1 cellular context compared by ENCODE assay signal in the genomic region with DNA sequence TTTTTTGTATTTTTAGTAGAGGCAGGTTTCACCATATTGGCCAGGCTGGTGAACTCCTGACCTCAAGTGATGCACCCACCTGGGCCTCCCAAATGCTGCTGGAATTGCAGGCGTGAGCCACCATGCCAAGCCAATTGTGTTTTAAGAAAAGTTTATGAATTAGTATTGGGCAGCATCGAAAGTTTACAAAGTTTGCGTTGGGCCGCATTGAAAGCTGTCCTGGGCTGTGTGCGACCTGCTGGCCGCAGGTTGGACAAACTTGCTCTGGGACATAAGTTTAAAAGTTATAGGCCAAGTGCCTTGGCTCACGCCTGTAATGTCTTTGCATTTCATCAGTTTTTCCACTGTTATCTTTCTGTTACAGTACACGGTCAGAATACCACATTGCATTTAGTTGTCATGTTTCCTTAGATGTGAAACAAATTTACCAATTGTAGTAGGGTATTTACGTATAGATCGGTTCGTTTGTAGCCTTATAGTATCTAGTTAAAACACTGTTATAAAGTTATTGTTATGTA.
A peak's percentile ranks its signal among the peaks of the same experiment; 100 is the strongest.
TF ChIP-seq lines count a peak whose summit lies in the region.

No MANE protein-coding gene starts in this region.

TF ChIP-seq in K562, 482 proteins besides CTCF, POLR2A, EP300 and RAD21 (continued from another document):
- TF ChIP-seq TCF3 (CRISPR knock-in tag; IDR thresholded peaks at IDR 0.05) (peak; percentile 90), IFI16 (CRISPR knock-in tag; IDR thresholded peaks at IDR 0.05) (peak; percentile 75; the same call in 1 of the 2 replicates), ZFPM2 (CRISPR knock-in tag; IDR thresholded peaks at IDR 0.05) (no peak), RNF2 (IDR thresholded peaks at IDR 0.05) (peak; percentile 65; the same call in 1 of the 2 replicates), TRIM28 (IDR thresholded peaks at IDR 0.05) (no peak), RUNX1 (IDR thresholded peaks at IDR 0.05; ENCODE audit: low read depth) (no peak), HDAC1 (IDR thresholded peaks at IDR 0.05) (no peak), ZC3H11A (IDR thresholded peaks at IDR 0.05; ENCODE audit: low read depth, low read length) (no peak), MCM2 (IDR thresholded peaks at IDR 0.05; ENCODE audit: low read depth) (no peak), MIER1 (IDR thresholded peaks at IDR 0.05; ENCODE audit: low read depth) (no peak), ZNF589 (CRISPR knock-in tag; IDR thresholded peaks at IDR 0.05; ENCODE audit: low read depth) (peak; percentile 85; the same call in 1 of the 2 replicates), CC2D1A (IDR thresholded peaks at IDR 0.05) (no peak), CEBPB (tag; IDR thresholded peaks at IDR 0.05) (no peak; the same call in 1 of the 2 replicates), EWSR1 (IDR thresholded peaks at IDR 0.05; ENCODE audit: borderline replicate concordance, low read depth, partially characterized antibody) (no peak), POLR2B (IDR thresholded peaks at IDR 0.05; ENCODE audit: low read depth, partially characterized antibody) (peak; percentile 37), ERF (CRISPR knock-in tag; IDR thresholded peaks at IDR 0.05) (no peak), NFATC3 (IDR thresholded peaks at IDR 0.05) (peak; percentile 83; the same call in 1 of the 2 replicates), ZKSCAN3 (CRISPR knock-in tag; IDR thresholded peaks at IDR 0.05) (no peak), U2AF2 (optimal IDR thresholded peaks at IDR 0.05; ENCODE audit: low read depth, low read length) (no peak), SIN3B (IDR thresholded peaks at IDR 0.05; ENCODE audit: low read depth) (no peak), KDM5B (IDR thresholded peaks at IDR 0.05; ENCODE audit: insufficient replicate concordance, low read depth, low read length) (no peak), ETS2 (tag; IDR thresholded peaks at IDR 0.05; ENCODE audit: borderline replicate concordance, poor library complexity, severe bottlenecking) (no peak), CBX8 (IDR thresholded peaks at IDR 0.05; ENCODE audit: borderline replicate concordance, extremely low read depth, low read depth, low read length, poor library complexity, severe bottlenecking) (no peak), ZNF561 (CRISPR knock-in tag; conservative IDR thresholded peaks at IDR 0.05) (0 out of 2 replicates have a peak, but pooled peaks have one; percentile 27), DIDO1 (tag; IDR thresholded peaks at IDR 0.05; ENCODE audit: low read depth) (no peak), BRD9 (IDR thresholded peaks at IDR 0.05; ENCODE audit: low read depth, partially characterized antibody) (peak; percentile 94), RBM34 (IDR thresholded peaks at IDR 0.05; ENCODE audit: borderline replicate concordance, insufficient read depth, low read length) (no peak), OTX1 (CRISPR knock-in tag; IDR thresholded peaks at IDR 0.05) (no peak), ADNP (tag; IDR thresholded peaks at IDR 0.05) (0 out of 2 replicates have a peak, but pooled peaks have one; percentile 35), DNMT1 (IDR thresholded peaks at IDR 0.05) (no peak), ZNF124 (CRISPR knock-in tag; IDR thresholded peaks at IDR 0.05) (no peak), ZNF274 (IDR thresholded peaks at IDR 0.05; ENCODE audit: borderline replicate concordance, low read depth, low read length) (no peak), POLR2AphosphoS5 (IDR thresholded peaks at IDR 0.05; ENCODE audit: control insufficient read depth, insufficient read depth, low read depth, low read length) (no peak), ILK (tag; IDR thresholded peaks at IDR 0.05; ENCODE audit: borderline replicate concordance, low read depth) (no peak), ILF3 (IDR thresholded peaks at IDR 0.05; ENCODE audit: borderline replicate concordance) (no peak), MYC (IDR thresholded peaks at IDR 0.05; ENCODE audit: low read depth, low read length) (peak; percentile 52), MYC (CRISPR knock-in tag; IDR thresholded peaks at IDR 0.05; ENCODE audit: borderline replicate concordance, low read depth) (no peak), NCOA6 (IDR thresholded peaks at IDR 0.05) (no peak), ZNF311 (CRISPR knock-in tag; IDR thresholded peaks at IDR 0.05) (peak; percentile 85), SIN3A (IDR thresholded peaks at IDR 0.05; ENCODE audit: borderline replicate concordance in 2 of 2, control insufficient read depth in 1 of 2, low read depth in 2 of 2, low read length in 2 of 2) (no peak), FUS (optimal IDR thresholded peaks at IDR 0.05; ENCODE audit: low read depth, low read length) (no peak), ZNF717 (CRISPR knock-in tag; IDR thresholded peaks at IDR 0.05) (no peak), ELF4 (CRISPR knock-in tag; IDR thresholded peaks at IDR 0.05) (no peak), SPI1 (IDR thresholded peaks at IDR 0.05; ENCODE audit: borderline replicate concordance, low read depth, low read length) (no peak), CBFA2T3 (IDR thresholded peaks at IDR 0.05) (peak; percentile 68), FOXJ2 (tag; IDR thresholded peaks at IDR 0.05) (no peak), NCOA4 (IDR thresholded peaks at IDR 0.05; ENCODE audit: partially characterized antibody) (no peak)
- TF ChIP-seq, protein P1, sequence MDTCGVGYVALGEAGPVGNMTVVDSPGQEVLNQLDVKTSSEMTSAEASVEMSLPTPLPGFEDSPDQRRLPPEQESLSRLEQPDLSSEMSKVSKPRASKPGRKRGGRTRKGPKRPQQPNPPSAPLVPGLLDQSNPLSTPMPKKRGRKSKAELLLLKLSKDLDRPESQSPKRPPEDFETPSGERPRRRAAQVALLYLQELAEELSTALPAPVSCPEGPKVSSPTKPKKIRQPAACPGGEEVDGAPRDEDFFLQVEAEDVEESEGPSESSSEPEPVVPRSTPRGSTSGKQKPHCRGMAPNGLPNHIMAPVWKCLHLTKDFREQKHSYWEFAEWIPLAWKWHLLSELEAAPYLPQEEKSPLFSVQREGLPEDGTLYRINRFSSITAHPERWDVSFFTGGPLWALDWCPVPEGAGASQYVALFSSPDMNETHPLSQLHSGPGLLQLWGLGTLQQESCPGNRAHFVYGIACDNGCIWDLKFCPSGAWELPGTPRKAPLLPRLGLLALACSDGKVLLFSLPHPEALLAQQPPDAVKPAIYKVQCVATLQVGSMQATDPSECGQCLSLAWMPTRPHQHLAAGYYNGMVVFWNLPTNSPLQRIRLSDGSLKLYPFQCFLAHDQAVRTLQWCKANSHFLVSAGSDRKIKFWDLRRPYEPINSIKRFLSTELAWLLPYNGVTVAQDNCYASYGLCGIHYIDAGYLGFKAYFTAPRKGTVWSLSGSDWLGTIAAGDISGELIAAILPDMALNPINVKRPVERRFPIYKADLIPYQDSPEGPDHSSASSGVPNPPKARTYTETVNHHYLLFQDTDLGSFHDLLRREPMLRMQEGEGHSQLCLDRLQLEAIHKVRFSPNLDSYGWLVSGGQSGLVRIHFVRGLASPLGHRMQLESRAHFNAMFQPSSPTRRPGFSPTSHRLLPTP (IDR thresholded peaks at IDR 0.05; ENCODE audit: borderline replicate concordance, extremely low read depth, insufficient read length), result no peak
- TF ChIP-seq, protein P2, sequence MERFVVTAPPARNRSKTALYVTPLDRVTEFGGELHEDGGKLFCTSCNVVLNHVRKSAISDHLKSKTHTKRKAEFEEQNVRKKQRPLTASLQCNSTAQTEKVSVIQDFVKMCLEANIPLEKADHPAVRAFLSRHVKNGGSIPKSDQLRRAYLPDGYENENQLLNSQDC (CRISPR knock-in tag; IDR thresholded peaks at IDR 0.05), result no peak
- TF ChIP-seq, protein P3, sequence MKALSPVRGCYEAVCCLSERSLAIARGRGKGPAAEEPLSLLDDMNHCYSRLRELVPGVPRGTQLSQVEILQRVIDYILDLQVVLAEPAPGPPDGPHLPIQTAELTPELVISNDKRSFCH (CRISPR knock-in tag; IDR thresholded peaks at IDR 0.05), result no peak
- TF ChIP-seq, protein P3 (tag; IDR thresholded peaks at IDR 0.05), result peak; percentile 74; the same call in 1 of the 2 replicates
- TF ChIP-seq, protein P4, sequence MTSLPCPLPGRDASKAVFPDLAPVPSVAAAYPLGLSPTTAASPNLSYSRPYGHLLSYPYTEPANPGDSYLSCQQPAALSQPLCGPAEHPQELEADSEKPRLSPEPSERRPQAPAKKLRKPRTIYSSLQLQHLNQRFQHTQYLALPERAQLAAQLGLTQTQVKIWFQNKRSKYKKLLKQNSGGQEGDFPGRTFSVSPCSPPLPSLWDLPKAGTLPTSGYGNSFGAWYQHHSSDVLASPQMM (CRISPR knock-in tag; IDR thresholded peaks at IDR 0.05), result no peak
- TF ChIP-seq, protein P5, sequence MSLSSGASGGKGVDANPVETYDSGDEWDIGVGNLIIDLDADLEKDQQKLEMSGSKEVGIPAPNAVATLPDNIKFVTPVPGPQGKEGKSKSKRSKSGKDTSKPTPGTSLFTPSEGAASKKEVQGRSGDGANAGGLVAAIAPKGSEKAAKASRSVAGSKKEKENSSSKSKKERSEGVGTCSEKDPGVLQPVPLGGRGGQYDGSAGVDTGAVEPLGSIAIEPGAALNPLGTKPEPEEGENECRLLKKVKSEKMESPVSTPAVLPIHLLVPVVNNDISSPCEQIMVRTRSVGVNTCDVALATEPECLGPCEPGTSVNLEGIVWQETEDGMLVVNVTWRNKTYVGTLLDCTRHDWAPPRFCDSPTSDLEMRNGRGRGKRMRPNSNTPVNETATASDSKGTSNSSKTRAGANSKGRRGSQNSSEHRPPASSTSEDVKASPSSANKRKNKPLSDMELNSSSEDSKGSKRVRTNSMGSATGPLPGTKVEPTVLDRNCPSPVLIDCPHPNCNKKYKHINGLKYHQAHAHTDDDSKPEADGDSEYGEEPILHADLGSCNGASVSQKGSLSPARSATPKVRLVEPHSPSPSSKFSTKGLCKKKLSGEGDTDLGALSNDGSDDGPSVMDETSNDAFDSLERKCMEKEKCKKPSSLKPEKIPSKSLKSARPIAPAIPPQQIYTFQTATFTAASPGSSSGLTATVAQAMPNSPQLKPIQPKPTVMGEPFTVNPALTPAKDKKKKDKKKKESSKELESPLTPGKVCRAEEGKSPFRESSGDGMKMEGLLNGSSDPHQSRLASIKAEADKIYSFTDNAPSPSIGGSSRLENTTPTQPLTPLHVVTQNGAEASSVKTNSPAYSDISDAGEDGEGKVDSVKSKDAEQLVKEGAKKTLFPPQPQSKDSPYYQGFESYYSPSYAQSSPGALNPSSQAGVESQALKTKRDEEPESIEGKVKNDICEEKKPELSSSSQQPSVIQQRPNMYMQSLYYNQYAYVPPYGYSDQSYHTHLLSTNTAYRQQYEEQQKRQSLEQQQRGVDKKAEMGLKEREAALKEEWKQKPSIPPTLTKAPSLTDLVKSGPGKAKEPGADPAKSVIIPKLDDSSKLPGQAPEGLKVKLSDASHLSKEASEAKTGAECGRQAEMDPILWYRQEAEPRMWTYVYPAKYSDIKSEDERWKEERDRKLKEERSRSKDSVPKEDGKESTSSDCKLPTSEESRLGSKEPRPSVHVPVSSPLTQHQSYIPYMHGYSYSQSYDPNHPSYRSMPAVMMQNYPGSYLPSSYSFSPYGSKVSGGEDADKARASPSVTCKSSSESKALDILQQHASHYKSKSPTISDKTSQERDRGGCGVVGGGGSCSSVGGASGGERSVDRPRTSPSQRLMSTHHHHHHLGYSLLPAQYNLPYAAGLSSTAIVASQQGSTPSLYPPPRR (CRISPR knock-in tag; IDR thresholded peaks at IDR 0.05; ENCODE audit: borderline replicate concordance), result no peak
- TF ChIP-seq, protein P6, sequence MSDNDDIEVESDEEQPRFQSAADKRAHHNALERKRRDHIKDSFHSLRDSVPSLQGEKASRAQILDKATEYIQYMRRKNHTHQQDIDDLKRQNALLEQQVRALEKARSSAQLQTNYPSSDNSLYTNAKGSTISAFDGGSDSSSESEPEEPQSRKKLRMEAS (CRISPR knock-in tag; IDR thresholded peaks at IDR 0.05), result no peak
- TF ChIP-seq, protein P7, sequence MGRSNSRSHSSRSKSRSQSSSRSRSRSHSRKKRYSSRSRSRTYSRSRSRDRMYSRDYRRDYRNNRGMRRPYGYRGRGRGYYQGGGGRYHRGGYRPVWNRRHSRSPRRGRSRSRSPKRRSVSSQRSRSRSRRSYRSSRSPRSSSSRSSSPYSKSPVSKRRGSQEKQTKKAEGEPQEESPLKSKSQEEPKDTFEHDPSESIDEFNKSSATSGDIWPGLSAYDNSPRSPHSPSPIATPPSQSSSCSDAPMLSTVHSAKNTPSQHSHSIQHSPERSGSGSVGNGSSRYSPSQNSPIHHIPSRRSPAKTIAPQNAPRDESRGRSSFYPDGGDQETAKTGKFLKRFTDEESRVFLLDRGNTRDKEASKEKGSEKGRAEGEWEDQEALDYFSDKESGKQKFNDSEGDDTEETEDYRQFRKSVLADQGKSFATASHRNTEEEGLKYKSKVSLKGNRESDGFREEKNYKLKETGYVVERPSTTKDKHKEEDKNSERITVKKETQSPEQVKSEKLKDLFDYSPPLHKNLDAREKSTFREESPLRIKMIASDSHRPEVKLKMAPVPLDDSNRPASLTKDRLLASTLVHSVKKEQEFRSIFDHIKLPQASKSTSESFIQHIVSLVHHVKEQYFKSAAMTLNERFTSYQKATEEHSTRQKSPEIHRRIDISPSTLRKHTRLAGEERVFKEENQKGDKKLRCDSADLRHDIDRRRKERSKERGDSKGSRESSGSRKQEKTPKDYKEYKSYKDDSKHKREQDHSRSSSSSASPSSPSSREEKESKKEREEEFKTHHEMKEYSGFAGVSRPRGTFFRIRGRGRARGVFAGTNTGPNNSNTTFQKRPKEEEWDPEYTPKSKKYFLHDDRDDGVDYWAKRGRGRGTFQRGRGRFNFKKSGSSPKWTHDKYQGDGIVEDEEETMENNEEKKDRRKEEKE (IDR thresholded peaks at IDR 0.05; ENCODE audit: borderline replicate concordance in 1 of 2, control insufficient read depth in 1 of 2, low read depth in 2 of 2, low read length in 1 of 2), result no peak
TF ChIP-seq in K562: peak in this region for 97.
